ENCODE assay signal across 22 cellular contexts in genomic region chrX:23817979-23818336, GRCh38.
"Had no signal": no experiment of that assay in that cellular context is flagged by ENCODE, and none has a peak within 500 bp of the region (broad histone marks: within the 10 kb centered on the region; RNA-seq: fewer than 3 reads in every experiment).

No MANE protein-coding gene starts in this region.

- H3K27me3 ChIP-seq: brain microvascular endothelial cell, cardiac muscle cell had no signal

- ATAC-seq: K562, Panc1, WTC11 had no signal

- H3K36me3 ChIP-seq: brain microvascular endothelial cell, cardiac muscle cell had no signal

- H3K27ac Mint-ChIP-seq: activated CD4-positive, alpha-beta memory T cell treated with anti-CD3 and anti-CD28 coated beads, Interleukin-2, amount 10 ng/mL, durations not matched to agents 7 days and 5 days; activated CD4-positive, alpha-beta T cell treated with anti-CD3 and anti-CD28 coated beads, Interleukin-2, amount 10 ng/mL, durations not matched to agents 7 days and 5 days; activated naive CD4-positive, alpha-beta T cell treated with anti-CD3 and anti-CD28 coated beads, Interleukin-2, amount 10 ng/mL, durations not matched to agents 7 days and 5 days; activated naive CD8-positive, alpha-beta T cell treated with anti-CD3 and anti-CD28 coated beads for 36 hours; activated T-cell treated with anti-CD3 and anti-CD28 coated beads, Interleukin-2, amount 50 U/mL, for 72 hours; activated T-helper 2 cell treated with anti-CD3 and anti-CD28 coated beads, Interferon-gamma antibody, Interleukin-2, Interleukin-4, amounts not matched to agents 10 μg/mL and 5 μg/mL and 100 μg/mL, durations not matched to agents 14 hours and 24 hours and 36 hours; T-helper 1 cell treated with Interleukin-12 subunit alpha and Interleukin-12 subunit beta and Interleukin-4 antibody, amounts not matched to agents 30 μg/mL and 1 μg/mL, for 36 hours; WTC11 had no signal

- H3K4me1 Mint-ChIP-seq: activated naive CD8-positive, alpha-beta T cell treated with anti-CD3 and anti-CD28 coated beads for 36 hours; WTC11 had no signal

- H3K4me3 Mint-ChIP-seq: activated CD4-positive, alpha-beta memory T cell treated with anti-CD3 and anti-CD28 coated beads, Interleukin-2, amount 10 ng/mL, durations not matched to agents 7 days and 5 days; activated CD4-positive, alpha-beta T cell treated with anti-CD3 and anti-CD28 coated beads, Interleukin-2, amount 10 ng/mL, durations not matched to agents 7 days and 5 days; activated naive CD4-positive, alpha-beta T cell treated with anti-CD3 and anti-CD28 coated beads, Interleukin-2, amount 10 ng/mL, durations not matched to agents 7 days and 5 days; activated naive CD8-positive, alpha-beta T cell treated with anti-CD3 and anti-CD28 coated beads for 36 hours; activated T-cell treated with anti-CD3 and anti-CD28 coated beads, Interleukin-2, amount 50 U/mL, for 72 hours; T-helper 1 cell treated with Interleukin-12 subunit alpha and Interleukin-12 subunit beta and Interleukin-4 antibody, amounts not matched to agents 30 μg/mL and 1 μg/mL, for 36 hours; WTC11 had no signal

- H3K9me3 Mint-ChIP-seq: activated CD4-positive, alpha-beta memory T cell treated with anti-CD3 and anti-CD28 coated beads, Interleukin-2, amount 10 ng/mL, durations not matched to agents 7 days and 5 days; activated CD4-positive, alpha-beta T cell treated with anti-CD3 and anti-CD28 coated beads, Interleukin-2, amount 10 ng/mL, durations not matched to agents 7 days and 5 days; activated naive CD4-positive, alpha-beta T cell treated with anti-CD3 and anti-CD28 coated beads, Interleukin-2, amount 10 ng/mL, durations not matched to agents 7 days and 5 days; activated naive CD8-positive, alpha-beta T cell treated with anti-CD3 and anti-CD28 coated beads for 36 hours; activated T-cell treated with anti-CD3 and anti-CD28 coated beads, Interleukin-2, amount 50 U/mL, for 72 hours; activated T-helper 2 cell treated with anti-CD3 and anti-CD28 coated beads, Interferon-gamma antibody, Interleukin-2, Interleukin-4, amounts not matched to agents 10 μg/mL and 5 μg/mL and 100 μg/mL, durations not matched to agents 14 hours and 24 hours and 36 hours; T-helper 1 cell treated with Interleukin-12 subunit alpha and Interleukin-12 subunit beta and Interleukin-4 antibody, amounts not matched to agents 30 μg/mL and 1 μg/mL, for 36 hours; WTC11 had no signal

- H3K4me3 ChIP-seq: cardiac muscle cell, K562 had no signal

- DNase-seq: activated CD4-positive, alpha-beta memory T cell treated with anti-CD3 and anti-CD28 coated beads, Interleukin-2, amount 10 ng/mL, durations not matched to agents 7 days and 5 days; activated CD4-positive, alpha-beta T cell treated with anti-CD3 and anti-CD28 coated beads, Interleukin-2, amount 10 ng/mL, durations not matched to agents 7 days and 5 days; activated gamma-delta T cell treated with Interleukin-2 at 50 U/mL for 16 hours; activated naive CD4-positive, alpha-beta T cell treated with anti-CD3 and anti-CD28 coated beads, Interleukin-2, amount 10 ng/mL, durations not matched to agents 7 days and 5 days; activated naive CD8-positive, alpha-beta T cell treated with anti-CD3 and anti-CD28 coated beads for 36 hours; activated T-cell treated with anti-CD3 and anti-CD28 coated beads for 4 hours; activated T-cell treated with anti-CD3 and anti-CD28 coated beads, Interleukin-2, amount 50 U/mL, for 72 hours; brain microvascular endothelial cell; NCI-H1105 treated with DMSO at 0.1 percent for 48 hours; NCI-H1436 treated with DMSO at 0.1 percent for 48 hours; NCI-H187; NCI-H2081; NCI-H774; NK-92 treated with Interleukin-12 subunit alpha and Interleukin-12 subunit beta, amount 100 ng/mL, for 24 hours; OCI-M1; Right ventricle myocardium superior had no signal

- H3K36me3 Mint-ChIP-seq: activated naive CD4-positive, alpha-beta T cell treated with anti-CD3 and anti-CD28 coated beads, Interleukin-2, amount 10 ng/mL, durations not matched to agents 7 days and 5 days; activated naive CD8-positive, alpha-beta T cell treated with anti-CD3 and anti-CD28 coated beads for 36 hours; WTC11 had no signal

- H3K27me3 Mint-ChIP-seq: activated CD4-positive, alpha-beta memory T cell treated with anti-CD3 and anti-CD28 coated beads, Interleukin-2, amount 10 ng/mL, durations not matched to agents 7 days and 5 days; activated CD4-positive, alpha-beta T cell treated with anti-CD3 and anti-CD28 coated beads, Interleukin-2, amount 10 ng/mL, durations not matched to agents 7 days and 5 days; activated naive CD4-positive, alpha-beta T cell treated with anti-CD3 and anti-CD28 coated beads, Interleukin-2, amount 10 ng/mL, durations not matched to agents 7 days and 5 days; activated naive CD8-positive, alpha-beta T cell treated with anti-CD3 and anti-CD28 coated beads for 36 hours had no signal
